Comparison of ENCODE assay signal across 36 cellular contexts in genomic region chr19:33681081-33681680, GRCh38. TPM values are rescaled to one million over a fixed set of nuclear protein-coding genes. Genes with fewer than 3 reads are reported as not detected.
"Had no signal": no experiment of that assay in that cellular context is flagged by ENCODE, and none has a peak within 500 bp of the region (broad histone marks: within the 10 kb centered on the region; RNA-seq: fewer than 3 reads in every experiment).

No MANE protein-coding gene starts in this region.

- DNase-seq: activated B cell treated with CpG ODN at 0.5 μM for 24 hours; activated CD4-positive, alpha-beta memory T cell treated with anti-CD3 and anti-CD28 coated beads for 36 hours; activated CD4-positive, alpha-beta T cell treated with anti-CD3 and anti-CD28 coated beads for 36 hours; activated CD4-positive, alpha-beta T cell treated with anti-CD3 and anti-CD28 coated beads, Interleukin-2, amount 10 ng/mL, durations not matched to agents 24 days and 14 days; activated CD4-positive, CD25-positive, alpha-beta regulatory T cell treated with anti-CD3 and anti-CD28 coated beads, Interleukin-2, amount 50 U/mL, for 72 hours; activated CD8-positive, alpha-beta memory T cell treated with anti-CD3 and anti-CD28 coated beads, Interleukin-2, amount 10 ng/mL, durations not matched to agents 7 days and 5 days; activated CD8-positive, alpha-beta memory T cell treated with anti-CD3 and anti-CD28 coated beads, Interleukin-2, amount 50 U/mL, for 4 hours; activated CD8-positive, alpha-beta T cell treated with anti-CD3 and anti-CD28 coated beads, Interleukin-2, amount 10 ng/mL, durations not matched to agents 7 days and 5 days; activated gamma-delta T cell; activated naive CD4-positive, alpha-beta T cell; activated naive CD4-positive, alpha-beta T cell treated with anti-CD3 and anti-CD28 coated beads, Interleukin-2, amount 10 ng/mL, durations not matched to agents 7 days and 5 days; activated naive CD8-positive, alpha-beta T cell treated with anti-CD3 and anti-CD28 coated beads, Interleukin-2, amount 10 ng/mL, durations not matched to agents 7 days and 5 days; activated T-cell treated with anti-CD3 and anti-CD28 coated beads, Interleukin-2, amount 50 U/mL, for 1 hour; activated T-cell treated with anti-CD3 and anti-CD28 coated beads, Interleukin-2, amount 50 U/mL, for 48 hours; amniotic stem cell; anterior cingulate cortex; brain microvascular endothelial cell; caudate nucleus; effector CD8-positive, alpha-beta T cell; esophagus squamous epithelium; foreskin melanocyte; T-helper 1 cell; T-helper 17 cell; T1000; WERI-Rb-1 had no signal

- H3K27ac ChIP-seq: brain microvascular endothelial cell, epithelial cell of prostate, esophagus squamous epithelium, gastroesophageal sphincter, WERI-Rb-1 had no signal

- H3K36me3 ChIP-seq: brain microvascular endothelial cell, esophagus squamous epithelium, gastroesophageal sphincter, WERI-Rb-1 had no signal

- H3K4me3 ChIP-seq: esophagus squamous epithelium, gastroesophageal sphincter had no signal

- ATAC-seq: activated CD4-positive, alpha-beta T cell treated with anti-CD3 and anti-CD28 coated beads for 36 hours; activated CD8-positive, alpha-beta memory T cell treated with anti-CD3 and anti-CD28 coated beads, Interleukin-2, amount 10 ng/mL, durations not matched to agents 7 days and 5 days; activated CD8-positive, alpha-beta T cell treated with anti-CD3 and anti-CD28 coated beads, Interleukin-2, amount 10 ng/mL, durations not matched to agents 7 days and 5 days; activated naive CD4-positive, alpha-beta T cell treated with anti-CD3 and anti-CD28 coated beads, Interleukin-2, amount 50 U/mL, for 72 hours; gastroesophageal sphincter; T-helper 17 cell had no signal

- FAIRE-seq: astrocyte, bronchial epithelial cell, colon, endometrium, endothelial cell of umbilical vein had no signal

- H3K9me3 ChIP-seq: esophagus squamous epithelium, gastroesophageal sphincter had no signal

RNA-seq across cellular contexts. Expression of gene CHST8, which starts 59.4 kb away (rescaled TPM):
- total RNA-seq: activated B cell treated with CpG ODN at 0.5 μM for 24 hours; activated CD4-positive, alpha-beta memory T cell treated with anti-CD3 and anti-CD28 coated beads for 36 hours; activated CD4-positive, alpha-beta T cell treated with anti-CD3 and anti-CD28 coated beads for 36 hours; activated CD4-positive, alpha-beta T cell treated with anti-CD3 and anti-CD28 coated beads, Interleukin-2, amount 10 ng/mL, durations not matched to agents 24 days and 14 days; activated CD8-positive, alpha-beta memory T cell treated with anti-CD3 and anti-CD28 coated beads for 36 hours; activated CD8-positive, alpha-beta memory T cell treated with anti-CD3 and anti-CD28 coated beads, Interleukin-2, amount 10 ng/mL, durations not matched to agents 7 days and 5 days; activated CD8-positive, alpha-beta T cell treated with anti-CD3 and anti-CD28 coated beads, Interleukin-2, amount 10 ng/mL, durations not matched to agents 7 days and 5 days; activated naive CD4-positive, alpha-beta T cell treated with anti-CD3 and anti-CD28 coated beads, Interleukin-2, amount 50 U/mL, for 72 hours; activated naive CD8-positive, alpha-beta T cell treated with anti-CD3 and anti-CD28 coated beads, Interleukin-2, amount 10 ng/mL, durations not matched to agents 7 days and 5 days; astrocyte; endothelial cell of umbilical vein; fibroblast of lung; fibroblast of villous mesenchyme had no signal
- polyA plus RNA-seq: endothelial cell of umbilical vein, fibroblast of lung had no signal
